35 cellular contexts compared by ENCODE assay signal in the genomic region with DNA sequence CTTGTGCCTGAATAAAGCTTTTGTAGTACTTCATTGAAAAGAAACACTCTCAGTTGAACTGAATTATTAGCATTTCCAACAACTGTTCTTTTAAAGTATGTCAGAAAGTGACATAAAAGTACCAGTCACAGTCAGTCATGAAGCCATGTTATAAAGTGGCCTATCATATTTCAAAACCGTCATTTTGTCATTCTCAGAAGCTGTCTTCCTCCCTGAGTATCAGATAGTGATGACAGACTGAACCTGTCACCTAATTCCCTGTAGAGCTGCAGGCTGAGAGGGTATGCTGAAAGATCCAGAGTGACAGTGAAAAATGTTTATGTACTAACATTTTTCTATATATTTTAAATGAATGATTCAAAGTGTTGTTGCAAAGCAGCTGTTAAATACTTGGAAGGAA.
"Had no signal": no experiment of that assay in that cellular context is flagged by ENCODE, and none has a peak within 500 bp of the region (broad histone marks: within the 10 kb centered on the region; RNA-seq: fewer than 3 reads in every experiment).

No MANE protein-coding gene starts in this region.

- H3K27ac ChIP-seq: brain microvascular endothelial cell, Peyer's patch, SJSA1, VCaP had no signal

- H3K27me3 ChIP-seq: brain microvascular endothelial cell, Peyer's patch, SJSA1 had no signal

- ATAC-seq: activated CD8-positive, alpha-beta memory T cell treated with anti-CD3 and anti-CD28 coated beads, Interleukin-2, amount 10 ng/mL, durations not matched to agents 7 days and 5 days; PC-3; SK-N-SH treated with all-trans-retinoic acid at 6 μM for 48 hours; T-cell; T-helper 17 cell had no signal

- H3K4me1 ChIP-seq: Peyer's patch, SJSA1 had no signal

- H3K36me3 ChIP-seq: brain microvascular endothelial cell, Peyer's patch, SJSA1 had no signal

- H3K4me3 ChIP-seq: Peyer's patch, SJSA1 had no signal

- H3K9me3 ChIP-seq: Peyer's patch had no signal

- DNase-seq: activated B cell treated with CpG ODN at 0.5 μM for 24 hours; activated CD4-positive, alpha-beta memory T cell treated with anti-CD3 and anti-CD28 coated beads, Interleukin-2, amount 10 ng/mL, durations not matched to agents 7 days and 5 days; activated CD4-positive, alpha-beta T cell treated with anti-CD3 and anti-CD28 coated beads for 4 hours; activated CD4-positive, CD25-positive, alpha-beta regulatory T cell treated with anti-CD3 and anti-CD28 coated beads, Interleukin-2, amount 50 U/mL, for 72 hours; activated CD8-positive, alpha-beta memory T cell treated with anti-CD3 and anti-CD28 coated beads for 24 hours; activated CD8-positive, alpha-beta memory T cell treated with anti-CD3 and anti-CD28 coated beads, Interleukin-2, amount 10 ng/mL, durations not matched to agents 7 days and 5 days; activated CD8-positive, alpha-beta memory T cell treated with anti-CD3 and anti-CD28 coated beads, Interleukin-2, amount 50 U/mL, for 48 hours; activated effector memory CD4-positive, alpha-beta T cell treated with Interleukin-2 at 50 U/mL for 16 hours; activated naive CD4-positive, alpha-beta T cell treated with anti-CD3 and anti-CD28 coated beads, Interleukin-2, amount 10 ng/mL, durations not matched to agents 7 days and 5 days; activated naive CD8-positive, alpha-beta T cell treated with anti-CD3 and anti-CD28 coated beads for 36 hours; activated T-cell treated with anti-CD3 and anti-CD28 coated beads, Interleukin-2, amount 50 U/mL, for 48 hours; amniotic stem cell; aorta; brain microvascular endothelial cell; central memory CD4-positive, alpha-beta T cell; Karpas-422; KBM-7; NCI-H1105; NCI-H1417 treated with DMSO at 0.1 percent for 48 hours; NCI-H1930; NCI-H2081 treated with DMSO at 0.1 percent for 48 hours; NCI-H345; NCI-H526; NCI-H748 treated with DMSO at 0.1 percent for 48 hours; NK-92 treated with Interleukin-12 subunit alpha and Interleukin-12 subunit beta, amount 100 ng/mL, for 24 hours; PC-3; Peyer's patch; RPMI8226; SHP77 treated with DMSO at 0.1 percent for 48 hours; T-cell; T-helper 17 cell; T-helper 9 cell had no signal
